13 cellular contexts compared by ENCODE assay signal in genomic region chr7:100680589-100681271, GRCh38. TPM values are rescaled to one million over a fixed set of nuclear protein-coding genes. Genes with fewer than 3 reads are reported as not detected.
DNase-seq lines count a peak whose midpoint lies in the region; ATAC-seq and TF ChIP-seq lines count a peak whose summit lies in the region.
"Had no signal": no experiment of that assay in that cellular context is flagged by ENCODE, and none has a peak within 500 bp of the region (broad histone marks: within the 10 kb centered on the region; RNA-seq: fewer than 3 reads in every experiment).

No MANE protein-coding gene starts in this region.

- H3K79me2 ChIP-seq in hepatocyte = peaks cover 29% of the 10 kb centered on the region
- H3K79me2 ChIP-seq: parathyroid adenoma had no signal

- no peak overlapping the region for H3K4me2 ChIP-seq in hepatocyte
- H3K4me2 ChIP-seq: PC-9 had no signal

- no peaks in the 10 kb centered on the region for H3K9me3 ChIP-seq in hepatocyte (ENCODE audit: low read depth)
- H3K9me3 ChIP-seq in suprapubic skin = no peaks in the 10 kb centered on the region

- H3K9me2 ChIP-seq in hepatocyte (replicated peaks; ENCODE audit: insufficient read depth) = no peaks in the 10 kb centered on the region

- H3K4me1 Mint-ChIP-seq in activated CD4-positive, alpha-beta T cell treated with anti-CD3 and anti-CD28 coated beads for 36 hours = peaks cover 29% of the 10 kb centered on the region

- H4K20me1 ChIP-seq in hepatocyte (ENCODE audit: insufficient read depth, poor library complexity, severe bottlenecking) = peaks cover 40% of the 10 kb centered on the region

- no peak overlapping the region for H2AFZ ChIP-seq in hepatocyte
- H2AFZ ChIP-seq: parathyroid adenoma, PC-9 had no signal

- no peak for TF ChIP-seq EP300 in suprapubic skin (IDR thresholded peaks at IDR 0.05)

- H3K4me1 ChIP-seq in hepatocyte (ENCODE audit: insufficient read depth) = peaks cover 20% of the 10 kb centered on the region
- peaks cover 43% of the 10 kb centered on the region for H3K4me1 ChIP-seq in suprapubic skin
- H3K4me1 ChIP-seq: parathyroid adenoma had no signal

- no peaks in the 10 kb centered on the region for H3K27me3 Mint-ChIP-seq in activated CD4-positive, alpha-beta T cell treated with anti-CD3 and anti-CD28 coated beads for 36 hours
- H3K27me3 Mint-ChIP-seq: activated naive CD8-positive, alpha-beta T cell treated with anti-CD3 and anti-CD28 coated beads, Interleukin-2, amount 50 U/mL, for 24 hours had no signal

- H3K27me3 ChIP-seq in hepatocyte = no peaks in the 10 kb centered on the region
- no peaks in the 10 kb centered on the region for H3K27me3 ChIP-seq in suprapubic skin

- CTCF ChIA-PET in activated CD4-positive, alpha-beta T cell treated with anti-CD3 and anti-CD28 coated beads for 36 hours (lab: Charles Lee) = interaction anchor here (0.6 to 1.8 kb wide), 3 partner anchors 9 to 83 kb away, joined by 3 to 6 read pairs (median 4); no protein-coding TSS in a partner anchor
- CTCF ChIA-PET in RWPE1 (lab: Yijun Ruan, JAX) = interaction anchor here (0.6 to 1.4 kb wide), 6 partner anchors 8 to 220 kb away, joined by 3 to 7 read pairs (median 4); no protein-coding TSS in a partner anchor

- no peaks in the 10 kb centered on the region for H3K9me3 Mint-ChIP-seq in activated CD4-positive, alpha-beta T cell treated with anti-CD3 and anti-CD28 coated beads for 36 hours (ENCODE audit: low read depth)
- H3K9me3 Mint-ChIP-seq: activated naive CD8-positive, alpha-beta T cell treated with anti-CD3 and anti-CD28 coated beads, Interleukin-2, amount 50 U/mL, for 24 hours had no signal

- peak overlapping the region; percentile 37 for H3K27ac Mint-ChIP-seq in activated CD4-positive, alpha-beta T cell treated with anti-CD3 and anti-CD28 coated beads for 36 hours

- WGBS in hepatocyte (ENCODE audit: low lambda C conversion rate, missing lambda C conversion rate) = 96% methylated on average over 17 of the region's 17 CpGs
- 74% methylated on average over 8 of the region's 17 CpGs for WGBS in suprapubic skin

- TF ChIP-seq CTCF in RWPE1 (conservative IDR thresholded peaks at IDR 0.05; ENCODE audit: low read depth) = no peak
- no peak for TF ChIP-seq CTCF in hepatocyte (IDR thresholded peaks at IDR 0.05; ENCODE audit: poor library complexity)
- no peak for TF ChIP-seq CTCF in suprapubic skin (IDR thresholded peaks at IDR 0.05)

- H3K4me3 Mint-ChIP-seq in activated CD4-positive, alpha-beta T cell treated with anti-CD3 and anti-CD28 coated beads for 36 hours = no peak overlapping the region
- H3K4me3 Mint-ChIP-seq: activated naive CD8-positive, alpha-beta T cell treated with anti-CD3 and anti-CD28 coated beads, Interleukin-2, amount 50 U/mL, for 24 hours had no signal

- intact Hi-C loops in activated CD4-positive, alpha-beta T cell treated with anti-CD3 and anti-CD28 coated beads for 36 hours (cut with DNase I, micrococcal nuclease) = no loop called here

- TF ChIP-seq POLR2A in suprapubic skin (IDR thresholded peaks at IDR 0.05) = no peak

- H3K27ac ChIP-seq in RWPE1 (peak overlapping the region; percentile 92), hepatocyte (no peak overlapping the region), suprapubic skin (peak overlapping the region; percentile 50)
- H3K27ac ChIP-seq: parathyroid adenoma, PC-9 had no signal

- DNase-seq in activated CD4-positive, alpha-beta T cell treated with anti-CD3 and anti-CD28 coated beads for 36 hours = no peak
- DNase-seq in activated CD4-positive, alpha-beta T cell treated with anti-CD3 and anti-CD28 coated beads for 48 hours = no peak
- DNase-seq in RWPE1 (ENCODE audit: low spot score) (no peak), hepatocyte (ENCODE audit: low spot score) (peak; percentile 10), suprapubic skin (ENCODE audit: low spot score in 2 of 2) (no peak), H4 (ENCODE audit: low spot score) (no peak), NCI-H345 treated with DMSO at 0.1 percent for 48 hours (lab: John Stamatoyannopoulos, UW; ENCODE audit: unreplicated experiment) (no peak)
- DNase-seq: activated CD4-positive, alpha-beta T cell treated with anti-CD3 and anti-CD28 coated beads for 1 hour; activated naive CD8-positive, alpha-beta T cell treated with anti-CD3 and anti-CD28 coated beads, Interleukin-2, amount 50 U/mL, for 24 hours; NCI-H1105 treated with DMSO at 0.1 percent for 48 hours; PC-9 had no signal

- H3K36me3 Mint-ChIP-seq in activated CD4-positive, alpha-beta T cell treated with anti-CD3 and anti-CD28 coated beads for 36 hours (ENCODE audit: low read depth) = peaks cover 32% of the 10 kb centered on the region

- H3K4me3 ChIP-seq in hepatocyte (no peak overlapping the region), suprapubic skin (no peak overlapping the region)
- H3K4me3 ChIP-seq: PC-9 had no signal

- ATAC-seq in activated CD4-positive, alpha-beta T cell treated with anti-CD3 and anti-CD28 coated beads for 36 hours = no peak
- no peak for ATAC-seq in HG03354 (IDR thresholded peaks at IDR 0.05; ENCODE audit: poor library complexity, severe bottlenecking, unreplicated experiment)
- ATAC-seq: activated naive CD8-positive, alpha-beta T cell treated with anti-CD3 and anti-CD28 coated beads, Interleukin-2, amount 50 U/mL, for 24 hours had no signal

- no peaks in the 10 kb centered on the region for H3K36me3 ChIP-seq in hepatocyte (replicated peaks; ENCODE audit: insufficient read depth, low read depth)
- H3K36me3 ChIP-seq in suprapubic skin = peaks cover 79% of the 10 kb centered on the region

- POLR2A ChIA-PET in activated CD4-positive, alpha-beta T cell treated with anti-CD3 and anti-CD28 coated beads for 36 hours (lab: Charles Lee) = interaction anchor here (0.6 to 1.2 kb wide), 4 partner anchors 13 to 95 kb away, joined by 3 to 5 read pairs (median 3); partner anchors contain the start of genes ACTL6B, FBXO24, GIGYF1 and LRCH4
- POLR2A ChIA-PET in RWPE1 (lab: Yijun Ruan, JAX; ENCODE audit: low non-redundant PET) = no interaction called here

RNA-seq across cellular contexts. Expression of gene GNB2, which starts 7.2 kb away (rescaled TPM):
- total RNA-seq in activated CD4-positive, alpha-beta T cell treated with anti-CD3 and anti-CD28 coated beads for 36 hours = 100 to 1,000 TPM; 172 to 200 TPM
- total RNA-seq in hepatocyte (99.6 and 111 TPM in 2 replicates), suprapubic skin (100 to 1,000 TPM; 228 to 311 (median 300) TPM)
- 204 and 222 TPM in 2 replicates for polyA plus RNA-seq in hepatocyte
- total RNA-seq in H4 (2014; rRNA removed; shearing (Covaris generic)) = 65.0 and 67.1 TPM in 2 replicates

RNA-seq across cellular contexts. Expression of gene GIGYF1, which starts 13.3 kb away (rescaled TPM):
- total RNA-seq in activated CD4-positive, alpha-beta T cell treated with anti-CD3 and anti-CD28 coated beads for 36 hours = 10 to 100 TPM; 40.3 to 40.9 TPM
- 14.2 and 17.6 TPM in 2 replicates for total RNA-seq in hepatocyte
- 13.2 and 16.8 TPM in 2 replicates for polyA plus RNA-seq in hepatocyte
- 10 to 100 TPM; 29.0 to 91.6 (median 40.7) TPM for total RNA-seq in suprapubic skin
- 2.6 and 4.1 TPM in 2 replicates for total RNA-seq in H4 (2014; rRNA removed; shearing (Covaris generic))

RNA-seq across cellular contexts. Expression of gene ACTL6B, which starts 24.5 kb away (rescaled TPM):
- total RNA-seq in activated CD4-positive, alpha-beta T cell treated with anti-CD3 and anti-CD28 coated beads for 36 hours = not detected
- total RNA-seq in hepatocyte (not detected in 2 replicates), suprapubic skin (not detected)
- not detected in 2 replicates for polyA plus RNA-seq in hepatocyte
- not detected in 2 replicates for total RNA-seq in H4 (2014; rRNA removed; shearing (Covaris generic))
- total RNA-seq: PC-9 had no signal

RNA-seq across cellular contexts. Expression of gene POP7, which starts 25.2 kb away (rescaled TPM):
- total RNA-seq in activated CD4-positive, alpha-beta T cell treated with anti-CD3 and anti-CD28 coated beads for 36 hours = 10 to 100 TPM; 46.1 to 59.4 TPM
- total RNA-seq in hepatocyte (30.1 and 39.2 TPM in 2 replicates), suprapubic skin (10 to 100 TPM; 39.4 to 55.8 (median 47.6) TPM)
- polyA plus RNA-seq in hepatocyte = 48.7 and 59.2 TPM in 2 replicates
- 61.6 and 80.1 TPM in 2 replicates for total RNA-seq in H4 (2014; rRNA removed; shearing (Covaris generic))

RNA-seq across cellular contexts. Expression of gene TFR2, which starts 39.4 kb away (rescaled TPM):
- 10 to 100 TPM; 10.1 to 12.4 TPM for total RNA-seq in activated CD4-positive, alpha-beta T cell treated with anti-CD3 and anti-CD28 coated beads for 36 hours
- total RNA-seq in hepatocyte (12.5 and 13.5 TPM in 2 replicates), suprapubic skin (1 to 10 TPM in 3 of 4 donors, under 1 TPM in 1; 0.81 to 3.9 (median 1.3) TPM)
- 11.1 and 16.8 TPM in 2 replicates for polyA plus RNA-seq in hepatocyte
- 0.25 TPM in 1 of 2 replicates, not detected in the other for total RNA-seq in H4 (2014; rRNA removed; shearing (Covaris generic))
